18 cellular contexts compared by ENCODE assay signal in genomic region chr2:236051351-236051750, GRCh38.
DNase-seq lines count a peak whose midpoint lies in the region; ATAC-seq, FAIRE-seq and TF ChIP-seq lines count a peak whose summit lies in the region.
"Had no signal": no experiment of that assay in that cellular context is flagged by ENCODE, and none has a peak within 500 bp of the region (broad histone marks: within the 10 kb centered on the region; RNA-seq: fewer than 3 reads in every experiment).

No MANE protein-coding gene starts in this region.

- H3K18ac ChIP-seq in H9 (ENCODE audit: insufficient read length, low read depth, low read length) = no peak overlapping the region
- H3K18ac ChIP-seq in mesenchymal stem cell (ENCODE audit: low read depth in 1 of 2, low read length in 2 of 2) = no peak overlapping the region

- DNase-seq in breast epithelium (ENCODE audit: low spot score in 2 of 2) (no peak), MCF 10A (ENCODE audit: unreplicated experiment) (no peak), H9 (no peak), mesenchymal stem cell (no peak), gastrocnemius medialis (no peak), small intestine (no peak)
- DNase-seq: AML-193; Caco-2; CD4-positive, alpha-beta T cell; GM23248 had no signal

- H2BK12ac ChIP-seq in H9 (ENCODE audit: insufficient read length, low read depth, low read length) (no peak overlapping the region), mesenchymal stem cell (ENCODE audit: low read length in 2 of 2) (no peak overlapping the region)

- TF ChIP-seq POLR2A in breast epithelium (IDR thresholded peaks at IDR 0.05) (no peak), gastrocnemius medialis (IDR thresholded peaks at IDR 0.05) (no peak)

- H3K36me3 ChIP-seq in breast epithelium (no peaks in the 10 kb centered on the region), mesenchymal stem cell (ENCODE audit: control insufficient read depth in 1 of 2, insufficient read depth in 2 of 2, low read depth in 1 of 2, low read length in 2 of 2) (peaks cover 21 to 24% of the 10 kb centered on the region in 2 experiments), gastrocnemius medialis (no peaks in the 10 kb centered on the region), small intestine (ENCODE audit: control insufficient read depth in 2 of 2, insufficient read depth in 2 of 2, low read length in 2 of 2) (peaks cover 0 to 5% of the 10 kb centered on the region in 2 donors)
- H3K36me3 ChIP-seq: HAP-1 had no signal

- no peaks in the 10 kb centered on the region for H3K23me2 ChIP-seq in H9 (ENCODE audit: insufficient read length, low read depth, low read length, poor library complexity, severe bottlenecking)

- H3K4me3 ChIP-seq in breast epithelium (peak overlapping the region in 2 of 3 donors; percentile 26 to 37), mesenchymal stem cell (ENCODE audit: insufficient read depth in 1 of 2, low read depth in 1 of 2, low read length in 2 of 2) (no peak overlapping the region), gastrocnemius medialis (no peak overlapping the region), small intestine (ENCODE audit: low read depth in 1 of 2, low read length in 2 of 2) (no peak overlapping the region)
- H3K4me3 ChIP-seq: A549, GM23248, HAP-1 had no signal

- H3K27ac Mint-ChIP-seq in MCF 10A (ENCODE audit: low read depth, unreplicated experiment) (no peak overlapping the region), H9 (no peak overlapping the region)
- H3K27ac Mint-ChIP-seq in stimulated activated memory B cell treated with anti-CD40 and anti-IgM and Interleukin-4, amounts not matched to agents 10 μg/mL and 1 μg/mL and 100 μg/mL, for 72 hours = no peak overlapping the region
- H3K27ac Mint-ChIP-seq: CD4-positive, alpha-beta T cell had no signal

- H3K36me3 Mint-ChIP-seq in MCF 10A (ENCODE audit: insufficient read depth, unreplicated experiment) (peaks cover 32% of the 10 kb centered on the region), H9 (ENCODE audit: insufficient read depth in 1 of 3, low read depth in 3 of 3) (peaks cover 3 to 9% (median 4%) of the 10 kb centered on the region in 3 experiments; a peak in 5 of 7 replicates)
- no peaks in the 10 kb centered on the region for H3K36me3 Mint-ChIP-seq in stimulated activated memory B cell treated with anti-CD40 and anti-IgM and Interleukin-4, amounts not matched to agents 10 μg/mL and 1 μg/mL and 100 μg/mL, for 72 hours

- no peak overlapping the region for H3K56ac ChIP-seq in H9 (ENCODE audit: insufficient read length, low read depth, low read length)

- FAIRE-seq in small intestine (lab: Jason Lieb, UNC) = no peak
- FAIRE-seq: A549, D721Med, GM12891 had no signal

- H2AK5ac ChIP-seq in H9 (ENCODE audit: insufficient read length, low read length) (no peak overlapping the region), mesenchymal stem cell (ENCODE audit: low read length, severe bottlenecking) (no peak overlapping the region)

- in situ Hi-C loops in gastrocnemius medialis (cut with MboI; ENCODE audit: low sequenced_read_pairs in 4 of 4) = no loop called here

- no peaks in the 10 kb centered on the region for H3K79me1 ChIP-seq in H9 (ENCODE audit: insufficient read depth, low read depth, low read length, poor library complexity, severe bottlenecking)
- H3K79me1 ChIP-seq in mesenchymal stem cell (replicated peaks; ENCODE audit: low read length, poor library complexity, severe bottlenecking) = no peaks in the 10 kb centered on the region

- H4K20me1 ChIP-seq in H9 (ENCODE audit: control insufficient read depth, insufficient read depth, insufficient read length) = no peaks in the 10 kb centered on the region

- peak; percentile 51 for ATAC-seq in stimulated activated memory B cell treated with anti-CD40 and anti-IgM and Interleukin-4, amounts not matched to agents 10 μg/mL and 1 μg/mL and 100 μg/mL, for 72 hours
- ATAC-seq in gastrocnemius medialis = no peak
- ATAC-seq: A549 had no signal

- H3K27ac ChIP-seq in breast epithelium (no peak overlapping the region), H9 (ENCODE audit: insufficient read length, low read depth, low read length) (no peak overlapping the region), mesenchymal stem cell (ENCODE audit: low read length, poor library complexity, severe bottlenecking) (no peak overlapping the region), gastrocnemius medialis (no peak overlapping the region), small intestine (ENCODE audit: low read depth in 1 of 2, low read length in 1 of 2) (no peak overlapping the region)
- H3K27ac ChIP-seq: 22Rv1, A549, C4-2B, GM23248, HL-60 had no signal

- H3K4me3 Mint-ChIP-seq in MCF 10A (ENCODE audit: unreplicated experiment) (no peak overlapping the region), H9 (no peak overlapping the region)
- no peak overlapping the region for H3K4me3 Mint-ChIP-seq in stimulated activated memory B cell treated with anti-CD40 and anti-IgM and Interleukin-4, amounts not matched to agents 10 μg/mL and 1 μg/mL and 100 μg/mL, for 72 hours
- H3K4me3 Mint-ChIP-seq: CD4-positive, alpha-beta T cell had no signal

- no peaks in the 10 kb centered on the region for H3K4me1 Mint-ChIP-seq in MCF 10A (ENCODE audit: insufficient read depth, unreplicated experiment)
- peaks cover 36 to 49% of the 10 kb centered on the region in 2 experiments for H3K4me1 Mint-ChIP-seq in H9
- H3K4me1 Mint-ChIP-seq in stimulated activated memory B cell treated with anti-CD40 and anti-IgM and Interleukin-4, amounts not matched to agents 10 μg/mL and 1 μg/mL and 100 μg/mL, for 72 hours = no peaks in the 10 kb centered on the region

- no peak overlapping the region for H3T11ph ChIP-seq in H9 (ENCODE audit: low read length)

- CTCF ChIA-PET in MCF 10A (lab: Yijun Ruan, JAX) = no interaction called here

- no peaks in the 10 kb centered on the region for H3K27me3 ChIP-seq in breast epithelium
- no peaks in the 10 kb centered on the region for H3K27me3 ChIP-seq in H9 (ENCODE audit: insufficient read depth, low read length)
- H3K27me3 ChIP-seq in mesenchymal stem cell (ENCODE audit: control insufficient read depth in 1 of 2, insufficient read depth in 1 of 2, low read length in 2 of 2) = no peaks in the 10 kb centered on the region
- H3K27me3 ChIP-seq in gastrocnemius medialis = no peaks in the 10 kb centered on the region
- H3K27me3 ChIP-seq in small intestine (ENCODE audit: control insufficient read depth in 2 of 2, insufficient read depth in 2 of 2, low read length in 2 of 2) = no peaks in the 10 kb centered on the region

- BruUV-seq in MCF 10A (replicated peaks; lab: Mats Ljungman, UMichigan) = no TSS peak

- intact Hi-C loops in breast epithelium (cut with DNase I; ENCODE audit: low total_unique reads) = no loop called here
- intact Hi-C loops in MCF 10A (cut with micrococcal nuclease) = no loop called here
- intact Hi-C loops in gastrocnemius medialis (cut with DNase I; ENCODE audit: low total_unique reads) = no loop called here

- H4K91ac ChIP-seq in H9 (ENCODE audit: insufficient read length, low read depth, low read length) (no peak overlapping the region), mesenchymal stem cell (ENCODE audit: low read length) (no peak overlapping the region)

- no peaks in the 10 kb centered on the region for H3K79me2 ChIP-seq in H9 (ENCODE audit: insufficient read depth, low read length)

- H2BK5ac ChIP-seq in H9 (ENCODE audit: insufficient read length, low read length) (no peak overlapping the region), mesenchymal stem cell (ENCODE audit: low read depth, low read length, poor library complexity, severe bottlenecking) (no peak overlapping the region)

- TF ChIP-seq CTCF in breast epithelium (IDR thresholded peaks at IDR 0.05) (no peak), MCF 10A (IDR thresholded peaks at IDR 0.05; ENCODE audit: unreplicated experiment) (no peak), H9 (conservative IDR thresholded peaks at IDR 0.05) (no peak), gastrocnemius medialis (IDR thresholded peaks at IDR 0.05 in 4 of 5, conservative IDR thresholded peaks at IDR 0.05 in 1 of 5) (no peak)

- H2BK20ac ChIP-seq in H9 (ENCODE audit: low read depth, low read length, poor library complexity, severe bottlenecking) = no peak overlapping the region

- no peak overlapping the region for H4K8ac ChIP-seq in H9 (replicated peaks; ENCODE audit: insufficient read length, low read depth, low read length)
- no peak overlapping the region for H4K8ac ChIP-seq in mesenchymal stem cell (ENCODE audit: low read length)

- no peak overlapping the region for H2AFZ ChIP-seq in H9 (ENCODE audit: low read length)
- no peak overlapping the region for H2AFZ ChIP-seq in mesenchymal stem cell (ENCODE audit: low read depth, low read length)
- H2AFZ ChIP-seq: GM23248 had no signal

- no peak overlapping the region for H4K5ac ChIP-seq in H9 (ENCODE audit: insufficient read length, low read depth, low read length)

- H3K27me3 Mint-ChIP-seq in MCF 10A (ENCODE audit: insufficient read depth, unreplicated experiment) (no peaks in the 10 kb centered on the region), H9 (ENCODE audit: low read depth) (peaks cover 54% of the 10 kb centered on the region)
- H3K27me3 Mint-ChIP-seq in stimulated activated memory B cell treated with anti-CD40 and anti-IgM and Interleukin-4, amounts not matched to agents 10 μg/mL and 1 μg/mL and 100 μg/mL, for 72 hours = peaks cover 17% of the 10 kb centered on the region

- H3K9ac ChIP-seq in H9 (ENCODE audit: extremely low read depth, insufficient read length, low read length) = no peak overlapping the region
- H3K9ac ChIP-seq in mesenchymal stem cell (ENCODE audit: low read length) = peak overlapping the region; percentile 42
- H3K9ac ChIP-seq: GM23248 had no signal

- no CpG with 5 or more reads among the region's 10 CpGs for WGBS in H9 (ENCODE audit: extremely low coverage, insufficient read length, low lambda C conversion rate)
- 79% methylated on average over 10 of the region's 10 CpGs for WGBS in mesenchymal stem cell
- 73 to 83% (median 80%) methylated on average over 10 of the region's 10 CpGs for WGBS in small intestine, 3 donors

- H3K9me3 Mint-ChIP-seq in MCF 10A (ENCODE audit: unreplicated experiment) = no peaks in the 10 kb centered on the region
- no peaks in the 10 kb centered on the region; a peak in 1 of 5 replicates for H3K9me3 Mint-ChIP-seq in H9
- H3K9me3 Mint-ChIP-seq in stimulated activated memory B cell treated with anti-CD40 and anti-IgM and Interleukin-4, amounts not matched to agents 10 μg/mL and 1 μg/mL and 100 μg/mL, for 72 hours = peaks cover 5% of the 10 kb centered on the region
- H3K9me3 Mint-ChIP-seq: CD4-positive, alpha-beta T cell had no signal

- no peak overlapping the region for H3K23ac ChIP-seq in H9 (ENCODE audit: insufficient read length, low read depth, low read length)
- no peak overlapping the region for H3K23ac ChIP-seq in mesenchymal stem cell (ENCODE audit: low read length in 2 of 2)

- no peaks in the 10 kb centered on the region for H3K9me3 ChIP-seq in breast epithelium
- H3K9me3 ChIP-seq in H9 (ENCODE audit: control insufficient read depth, low read depth, low read length) = no peaks in the 10 kb centered on the region
- no peaks in the 10 kb centered on the region for H3K9me3 ChIP-seq in mesenchymal stem cell (ENCODE audit: control insufficient read depth, low read length)
- H3K9me3 ChIP-seq in gastrocnemius medialis = no peaks in the 10 kb centered on the region
- no peaks in the 10 kb centered on the region for H3K9me3 ChIP-seq in small intestine (ENCODE audit: control insufficient read depth, low read depth)
- H3K9me3 ChIP-seq: A549, Caco-2, HAP-1 had no signal

- H3K4ac ChIP-seq in H9 (ENCODE audit: low read depth, low read length) = no peak overlapping the region
- no peak overlapping the region for H3K4ac ChIP-seq in mesenchymal stem cell (ENCODE audit: low read depth in 1 of 2, low read length in 2 of 2)

- H2BK15ac ChIP-seq in H9 (ENCODE audit: low read depth, low read length) (no peak overlapping the region), mesenchymal stem cell (ENCODE audit: low read depth, poor library complexity, severe bottlenecking) (no peak overlapping the region)

- POLR2A ChIA-PET in MCF 10A (lab: Yijun Ruan, JAX) = no interaction called here

- no peak overlapping the region for H3K4me2 ChIP-seq in H9 (ENCODE audit: insufficient read depth, insufficient read length, low read length)
- no peak overlapping the region for H3K4me2 ChIP-seq in mesenchymal stem cell (ENCODE audit: low read length, poor library complexity, severe bottlenecking)
- H3K4me2 ChIP-seq: A549 had no signal

- H2BK120ac ChIP-seq in H9 (ENCODE audit: low read depth, low read length, poor library complexity, severe bottlenecking) (no peak overlapping the region), mesenchymal stem cell (ENCODE audit: low read depth, low read length) (no peak overlapping the region)

- H3K4me1 ChIP-seq in breast epithelium = no peaks in the 10 kb centered on the region
- H3K4me1 ChIP-seq in H9 (ENCODE audit: insufficient read depth, low read length) = no peaks in the 10 kb centered on the region; the same call in 1 of the 2 replicates
- no peaks in the 10 kb centered on the region for H3K4me1 ChIP-seq in mesenchymal stem cell (ENCODE audit: control insufficient read depth, insufficient read depth, low read depth, low read length)
- peaks cover 0 to 9% of the 10 kb centered on the region in 2 donors for H3K4me1 ChIP-seq in gastrocnemius medialis
- H3K4me1 ChIP-seq in small intestine (ENCODE audit: control insufficient read depth in 2 of 2, insufficient read depth in 1 of 2, low read depth in 1 of 2, low read length in 1 of 2) = no peaks in the 10 kb centered on the region
- H3K4me1 ChIP-seq: HAP-1 had no signal

- H3K14ac ChIP-seq in H9 (ENCODE audit: insufficient read depth, low read length) (peak overlapping the region; percentile 41; the same call in 1 of the 2 replicates), mesenchymal stem cell (ENCODE audit: low read length in 2 of 2) (no peak overlapping the region)

Comparison
In these comparisons a context has a peak if more than half of its experiments do, and no peak if none do; other contexts are left out.
1. H3K4me3 ChIP-seq: peak in breast epithelium (2 of 3); none in mesenchymal stem cell (0 of 2), gastrocnemius medialis (0 of 4) and small intestine (0 of 2).